Comparison of ENCODE assay signal across 40 cellular contexts in genomic region chr15:96472647-96473046, GRCh38.
"Had no signal": no experiment of that assay in that cellular context is flagged by ENCODE, and none has a peak within 500 bp of the region (broad histone marks: within the 10 kb centered on the region; RNA-seq: fewer than 3 reads in every experiment).

No MANE protein-coding gene starts in this region.

- H3K36me3 ChIP-seq: adrenal gland, ascending aorta, brain microvascular endothelial cell, breast epithelium, cardiac muscle cell had no signal

- H3K4me1 ChIP-seq: ascending aorta, body of pancreas, breast epithelium had no signal

- H3K4me1 Mint-ChIP-seq: activated naive CD4-positive, alpha-beta T cell treated with anti-CD3 and anti-CD28 coated beads, Interleukin-2, amount 10 ng/mL, durations not matched to agents 7 days and 5 days; activated naive CD4-positive, alpha-beta T cell treated with anti-CD3 and anti-CD28 coated beads, Interleukin-2, amount 50 U/mL, for 24 hours; activated naive CD8-positive, alpha-beta T cell treated with anti-CD3 and anti-CD28 coated beads for 36 hours; activated naive CD8-positive, alpha-beta T cell treated with anti-CD3 and anti-CD28 coated beads, Interleukin-2, amount 10 ng/mL, durations not matched to agents 7 days and 5 days; activated naive CD8-positive, alpha-beta T cell treated with anti-CD3 and anti-CD28 coated beads, Interleukin-2, amount 50 U/mL, for 24 hours; activated T-helper 17 cell treated with anti-CD3 and anti-CD28 coated beads, Interleukin-2, amount 50 U/mL, for 72 hours; central memory CD8-positive, alpha-beta T cell had no signal

- H3K4me3 ChIP-seq: adrenal gland, ascending aorta, body of pancreas, breast epithelium, cardiac muscle cell had no signal

- H3K9me3 Mint-ChIP-seq: activated naive CD4-positive, alpha-beta T cell treated with anti-CD3 and anti-CD28 coated beads for 36 hours; activated naive CD4-positive, alpha-beta T cell treated with anti-CD3 and anti-CD28 coated beads, Interleukin-2, amount 50 U/mL, for 24 hours; activated naive CD8-positive, alpha-beta T cell treated with anti-CD3 and anti-CD28 coated beads for 36 hours; activated naive CD8-positive, alpha-beta T cell treated with anti-CD3 and anti-CD28 coated beads, Interleukin-2, amount 10 ng/mL, durations not matched to agents 7 days and 5 days; activated T-cell treated with anti-CD3 and anti-CD28 coated beads, Interleukin-2, amount 50 U/mL, for 24 hours; activated T-cell treated with anti-CD3 and anti-CD28 coated beads, Interleukin-2, amount 50 U/mL, for 4 hours; activated T-helper 2 cell treated with anti-CD3 and anti-CD28 coated beads, Interferon-gamma antibody, Interleukin-2, Interleukin-4, amounts not matched to agents 10 μg/mL and 5 μg/mL and 100 μg/mL, durations not matched to agents 14 hours and 24 hours and 36 hours; brain had no signal

- FAIRE-seq: astrocyte, bronchial epithelial cell had no signal

- H3K9me3 ChIP-seq: adrenal gland, ascending aorta, body of pancreas, breast epithelium had no signal

- H3K36me3 Mint-ChIP-seq: activated naive CD4-positive, alpha-beta T cell treated with anti-CD3 and anti-CD28 coated beads, Interleukin-2, amount 10 ng/mL, durations not matched to agents 7 days and 5 days; activated naive CD4-positive, alpha-beta T cell treated with anti-CD3 and anti-CD28 coated beads, Interleukin-2, amount 50 U/mL, for 24 hours; activated naive CD4-positive, alpha-beta T cell treated with anti-CD3 and anti-CD28 coated beads, Interleukin-2, amount 50 U/mL, for 72 hours; activated naive CD8-positive, alpha-beta T cell; activated naive CD8-positive, alpha-beta T cell treated with anti-CD3 and anti-CD28 coated beads for 36 hours; activated naive CD8-positive, alpha-beta T cell treated with anti-CD3 and anti-CD28 coated beads, Interleukin-2, amount 10 ng/mL, durations not matched to agents 7 days and 5 days; brain had no signal

- ATAC-seq: activated naive CD4-positive, alpha-beta T cell treated with anti-CD3 and anti-CD28 coated beads, Interleukin-2, amount 50 U/mL, for 72 hours; activated naive CD8-positive, alpha-beta T cell treated with anti-CD3 and anti-CD28 coated beads, Interleukin-2, amount 50 U/mL, for 24 hours; activated T-cell treated with anti-CD3 and anti-CD28 coated beads, Interleukin-2, amount 50 U/mL, for 4 hours; activated T-cell treated with anti-CD3 and anti-CD28 coated beads, Interleukin-2, amount 50 U/mL, for 72 hours; activated T-helper 17 cell treated with anti-CD3 and anti-CD28 coated beads, Interleukin-2, amount 50 U/mL, for 72 hours; body of pancreas had no signal

- H3K27ac Mint-ChIP-seq: activated naive CD4-positive, alpha-beta T cell treated with anti-CD3 and anti-CD28 coated beads for 36 hours; activated naive CD4-positive, alpha-beta T cell treated with anti-CD3 and anti-CD28 coated beads, Interleukin-2, amount 10 ng/mL, durations not matched to agents 7 days and 5 days; activated naive CD4-positive, alpha-beta T cell treated with anti-CD3 and anti-CD28 coated beads, Interleukin-2, amount 50 U/mL, for 24 hours; activated naive CD4-positive, alpha-beta T cell treated with anti-CD3 and anti-CD28 coated beads, Interleukin-2, amount 50 U/mL, for 72 hours; activated naive CD8-positive, alpha-beta T cell; activated naive CD8-positive, alpha-beta T cell treated with anti-CD3 and anti-CD28 coated beads for 36 hours; activated naive CD8-positive, alpha-beta T cell treated with anti-CD3 and anti-CD28 coated beads, Interleukin-2, amount 10 ng/mL, durations not matched to agents 7 days and 5 days; activated naive CD8-positive, alpha-beta T cell treated with anti-CD3 and anti-CD28 coated beads, Interleukin-2, amount 50 U/mL, for 24 hours; activated T-cell treated with anti-CD3 and anti-CD28 coated beads, Interleukin-2, amount 50 U/mL, for 24 hours; activated T-cell treated with anti-CD3 and anti-CD28 coated beads, Interleukin-2, amount 50 U/mL, for 72 hours; activated T-helper 17 cell treated with anti-CD3 and anti-CD28 coated beads, Interleukin-2, amount 50 U/mL, for 72 hours; activated T-helper 2 cell treated with anti-CD3 and anti-CD28 coated beads, Interferon-gamma antibody, Interleukin-2, Interleukin-4, amounts not matched to agents 10 μg/mL and 5 μg/mL and 100 μg/mL, durations not matched to agents 14 hours and 24 hours and 36 hours; brain had no signal

- H3K4me3 Mint-ChIP-seq: activated naive CD4-positive, alpha-beta T cell treated with anti-CD3 and anti-CD28 coated beads for 36 hours; activated naive CD4-positive, alpha-beta T cell treated with anti-CD3 and anti-CD28 coated beads, Interleukin-2, amount 10 ng/mL, durations not matched to agents 7 days and 5 days; activated naive CD4-positive, alpha-beta T cell treated with anti-CD3 and anti-CD28 coated beads, Interleukin-2, amount 50 U/mL, for 24 hours; activated naive CD8-positive, alpha-beta T cell; activated naive CD8-positive, alpha-beta T cell treated with anti-CD3 and anti-CD28 coated beads for 36 hours; activated naive CD8-positive, alpha-beta T cell treated with anti-CD3 and anti-CD28 coated beads, Interleukin-2, amount 10 ng/mL, durations not matched to agents 7 days and 5 days; activated naive CD8-positive, alpha-beta T cell treated with anti-CD3 and anti-CD28 coated beads, Interleukin-2, amount 50 U/mL, for 24 hours; activated T-cell treated with anti-CD3 and anti-CD28 coated beads, Interleukin-2, amount 50 U/mL, for 24 hours; activated T-cell treated with anti-CD3 and anti-CD28 coated beads, Interleukin-2, amount 50 U/mL, for 4 hours; activated T-cell treated with anti-CD3 and anti-CD28 coated beads, Interleukin-2, amount 50 U/mL, for 72 hours; activated T-helper 17 cell treated with anti-CD3 and anti-CD28 coated beads, Interleukin-2, amount 50 U/mL, for 72 hours; brain; central memory CD8-positive, alpha-beta T cell had no signal

- H3K27ac ChIP-seq: adrenal gland, ascending aorta, body of pancreas, brain microvascular endothelial cell, breast epithelium, cardiac muscle cell had no signal

- DNase-seq: activated effector memory CD4-positive, alpha-beta T cell treated with anti-CD3 and anti-CD28 coated beads, Interleukin-2, amount 50 U/mL, for 16 hours; activated effector memory CD4-positive, alpha-beta T cell treated with Interleukin-2 at 50 U/mL for 16 hours; activated gamma-delta T cell; activated gamma-delta T cell treated with Interleukin-2 at 50 U/mL for 16 hours; activated naive CD4-positive, alpha-beta T cell; activated naive CD4-positive, alpha-beta T cell treated with anti-CD3 and anti-CD28 coated beads for 36 hours; activated naive CD4-positive, alpha-beta T cell treated with anti-CD3 and anti-CD28 coated beads, Interleukin-2, amount 10 ng/mL, durations not matched to agents 7 days and 5 days; activated naive CD4-positive, alpha-beta T cell treated with anti-CD3 and anti-CD28 coated beads, Interleukin-2, amount 50 U/mL, for 16 hours; activated naive CD4-positive, alpha-beta T cell treated with Interleukin-2 at 50 U/mL for 16 hours; activated naive CD8-positive, alpha-beta T cell treated with anti-CD3 and anti-CD28 coated beads for 36 hours; activated naive CD8-positive, alpha-beta T cell treated with anti-CD3 and anti-CD28 coated beads, Interleukin-2, amount 10 ng/mL, durations not matched to agents 7 days and 5 days; activated naive CD8-positive, alpha-beta T cell treated with anti-CD3 and anti-CD28 coated beads, Interleukin-2, amount 50 U/mL, for 24 hours; activated T-cell treated with anti-CD3 and anti-CD28 coated beads for 4 hours; activated T-cell treated with anti-CD3 and anti-CD28 coated beads, Interleukin-2, amount 50 U/mL, for 1 hour; activated T-cell treated with anti-CD3 and anti-CD28 coated beads, Interleukin-2, amount 50 U/mL, for 24 hours; activated T-cell treated with anti-CD3 and anti-CD28 coated beads, Interleukin-2, amount 50 U/mL, for 4 hours; activated T-cell treated with anti-CD3 and anti-CD28 coated beads, Interleukin-2, amount 50 U/mL, for 48 hours; activated T-cell treated with anti-CD3 and anti-CD28 coated beads, Interleukin-2, amount 50 U/mL, for 72 hours; adrenal gland; amniotic stem cell; amygdala; anterior cingulate cortex; aorta; body of pancreas; brain microvascular endothelial cell; caudate nucleus; central memory CD4-positive, alpha-beta T cell; cerebellar nuclear complex had no signal

- H3K27me3 Mint-ChIP-seq: activated naive CD4-positive, alpha-beta T cell treated with anti-CD3 and anti-CD28 coated beads, Interleukin-2, amount 10 ng/mL, durations not matched to agents 7 days and 5 days; activated naive CD8-positive, alpha-beta T cell treated with anti-CD3 and anti-CD28 coated beads, Interleukin-2, amount 10 ng/mL, durations not matched to agents 7 days and 5 days; activated T-helper 17 cell treated with anti-CD3 and anti-CD28 coated beads, Interleukin-2, amount 50 U/mL, for 72 hours had no signal

- H3K27me3 ChIP-seq: adrenal gland, ascending aorta, brain microvascular endothelial cell had no signal
